In genomic region chr14:99125113-99125512, GRCh38 we compare ENCODE assay signal across 18 cellular contexts.
A peak's percentile ranks its signal among the peaks of the same experiment; 100 is the strongest.
DNase-seq lines count a peak whose midpoint lies in the region; ATAC-seq and TF ChIP-seq lines count a peak whose summit lies in the region.
"Had no signal": no experiment of that assay in that cellular context is flagged by ENCODE, and none has a peak within 500 bp of the region (broad histone marks: within the 10 kb centered on the region; RNA-seq: fewer than 3 reads in every experiment).

No MANE protein-coding gene starts in this region.

- H3K79me2 ChIP-seq in hepatocyte, result no peaks in the 10 kb centered on the region

- H3K9me2 ChIP-seq in hepatocyte (replicated peaks; ENCODE audit: insufficient read depth), result no peaks in the 10 kb centered on the region

- DNase-seq in CD8-positive, alpha-beta T cell, result peak in 1 of 7 experiments; percentile 7
- DNase-seq in activated T-helper 2 cell treated with anti-CD3 and anti-CD28 coated beads, Interferon-gamma antibody, Interleukin-2, Interleukin-4, amounts not matched to agents 10 μg/mL and 5 μg/mL and 100 μg/mL, durations not matched to agents 14 hours and 24 hours and 36 hours (ENCODE audit: low spot score), result peak; percentile 2
- DNase-seq in glutamatergic neuron (no peak), hepatocyte (ENCODE audit: low spot score) (no peak)
- peak in 1 of 2 donors; percentile 26 for DNase-seq in stimulated activated effector memory CD8-positive, alpha-beta T cell treated with anti-CD3 and anti-CD28 coated beads, Interleukin-12 subunit alpha, Interleukin-12 subunit beta, amount 100 ng/mL, for 72 hours (ENCODE audit: low spot score in 2 of 2)
- DNase-seq in activated naive CD8-positive, alpha-beta T cell treated with anti-CD3 and anti-CD28 coated beads, Interleukin-2, amount 50 U/mL, for 24 hours, result no peak
- DNase-seq: CD4-positive, alpha-beta memory T cell; EL; NCI-H1105; NCI-H2081; NCI-H510A; NCI-H748 treated with DMSO at 0.1 percent for 48 hours; OCI-M1; SHP77 had no signal

- H2AFZ ChIP-seq in hepatocyte, result no peak overlapping the region

- H3K27me3 ChIP-seq in CD8-positive, alpha-beta T cell (ENCODE audit: insufficient read depth, low read length), result no peaks in the 10 kb centered on the region
- no peaks in the 10 kb centered on the region for H3K27me3 ChIP-seq in hepatocyte
- H3K27me3 ChIP-seq: BLaER1 had no signal

- peaks cover 15% of the 10 kb centered on the region for H3K4me1 Mint-ChIP-seq in CD8-positive, alpha-beta T cell (ENCODE audit: low read depth)
- peaks cover 4% of the 10 kb centered on the region for H3K4me1 Mint-ChIP-seq in activated T-helper 2 cell treated with anti-CD3 and anti-CD28 coated beads, Interferon-gamma antibody, Interleukin-2, Interleukin-4, amounts not matched to agents 10 μg/mL and 5 μg/mL and 100 μg/mL, durations not matched to agents 14 hours and 24 hours and 36 hours (ENCODE audit: low read depth)
- H3K4me1 Mint-ChIP-seq in glutamatergic neuron (ENCODE audit: low read depth, unreplicated experiment), result no peaks in the 10 kb centered on the region
- H3K4me1 Mint-ChIP-seq in stimulated activated effector memory CD8-positive, alpha-beta T cell treated with anti-CD3 and anti-CD28 coated beads, Interleukin-12 subunit alpha, Interleukin-12 subunit beta, amount 100 ng/mL, for 72 hours, result peaks cover 27% of the 10 kb centered on the region
- H3K4me1 Mint-ChIP-seq in activated naive CD8-positive, alpha-beta T cell treated with anti-CD3 and anti-CD28 coated beads, Interleukin-2, amount 50 U/mL, for 24 hours, result peaks cover 7% of the 10 kb centered on the region

- no peak for TF ChIP-seq CTCF in CD8-positive, alpha-beta T cell (IDR thresholded peaks at IDR 0.05)
- TF ChIP-seq CTCF in glutamatergic neuron (IDR thresholded peaks at IDR 0.05; ENCODE audit: partially characterized antibody, unreplicated experiment) (no peak), hepatocyte (IDR thresholded peaks at IDR 0.05; ENCODE audit: poor library complexity) (no peak)

- H3K4me1 ChIP-seq in CD8-positive, alpha-beta T cell (ENCODE audit: insufficient read depth, low read length), result no peaks in the 10 kb centered on the region
- H3K4me1 ChIP-seq in hepatocyte (ENCODE audit: insufficient read depth), result no peaks in the 10 kb centered on the region

- peaks cover 2% of the 10 kb centered on the region for H3K36me3 Mint-ChIP-seq in CD8-positive, alpha-beta T cell
- no peaks in the 10 kb centered on the region for H3K36me3 Mint-ChIP-seq in activated T-helper 2 cell treated with anti-CD3 and anti-CD28 coated beads, Interferon-gamma antibody, Interleukin-2, Interleukin-4, amounts not matched to agents 10 μg/mL and 5 μg/mL and 100 μg/mL, durations not matched to agents 14 hours and 24 hours and 36 hours (ENCODE audit: low read depth)
- no peaks in the 10 kb centered on the region for H3K36me3 Mint-ChIP-seq in glutamatergic neuron (ENCODE audit: unreplicated experiment)
- H3K36me3 Mint-ChIP-seq in stimulated activated effector memory CD8-positive, alpha-beta T cell treated with anti-CD3 and anti-CD28 coated beads, Interleukin-12 subunit alpha, Interleukin-12 subunit beta, amount 100 ng/mL, for 72 hours, result no peaks in the 10 kb centered on the region
- no peaks in the 10 kb centered on the region for H3K36me3 Mint-ChIP-seq in activated naive CD8-positive, alpha-beta T cell treated with anti-CD3 and anti-CD28 coated beads, Interleukin-2, amount 50 U/mL, for 24 hours (ENCODE audit: low read depth)

- no peak overlapping the region for H3K27ac ChIP-seq in CD8-positive, alpha-beta T cell (ENCODE audit: low read depth, low read length)
- H3K27ac ChIP-seq in hepatocyte, result no peak overlapping the region
- H3K27ac ChIP-seq: A549, BLaER1 had no signal

- ATAC-seq in CD8-positive, alpha-beta T cell, result no peak
- ATAC-seq in stimulated activated effector memory CD8-positive, alpha-beta T cell treated with anti-CD3 and anti-CD28 coated beads, Interleukin-12 subunit alpha, Interleukin-12 subunit beta, amount 100 ng/mL, for 72 hours, result no peak
- no peak for ATAC-seq in activated naive CD8-positive, alpha-beta T cell treated with anti-CD3 and anti-CD28 coated beads, Interleukin-2, amount 50 U/mL, for 24 hours
- no peak for ATAC-seq in GM21717 (IDR thresholded peaks at IDR 0.05; ENCODE audit: unreplicated experiment)
- ATAC-seq: K562 had no signal

- H3K27me3 Mint-ChIP-seq in CD8-positive, alpha-beta T cell (ENCODE audit: low read depth), result no peaks in the 10 kb centered on the region
- no peaks in the 10 kb centered on the region for H3K27me3 Mint-ChIP-seq in activated T-helper 2 cell treated with anti-CD3 and anti-CD28 coated beads, Interferon-gamma antibody, Interleukin-2, Interleukin-4, amounts not matched to agents 10 μg/mL and 5 μg/mL and 100 μg/mL, durations not matched to agents 14 hours and 24 hours and 36 hours (ENCODE audit: low read depth)
- no peaks in the 10 kb centered on the region for H3K27me3 Mint-ChIP-seq in glutamatergic neuron (ENCODE audit: unreplicated experiment)
- H3K27me3 Mint-ChIP-seq in activated naive CD8-positive, alpha-beta T cell treated with anti-CD3 and anti-CD28 coated beads, Interleukin-2, amount 50 U/mL, for 24 hours, result no peaks in the 10 kb centered on the region
- H3K27me3 Mint-ChIP-seq: CD4-positive, alpha-beta memory T cell had no signal

- WGBS in hepatocyte (ENCODE audit: low lambda C conversion rate, missing lambda C conversion rate), result 91% methylated on average over 10 of the region's 10 CpGs

- no peak overlapping the region for H3K4me3 Mint-ChIP-seq in CD8-positive, alpha-beta T cell
- no peak overlapping the region for H3K4me3 Mint-ChIP-seq in activated T-helper 2 cell treated with anti-CD3 and anti-CD28 coated beads, Interferon-gamma antibody, Interleukin-2, Interleukin-4, amounts not matched to agents 10 μg/mL and 5 μg/mL and 100 μg/mL, durations not matched to agents 14 hours and 24 hours and 36 hours (ENCODE audit: low read depth)
- H3K4me3 Mint-ChIP-seq in glutamatergic neuron (ENCODE audit: unreplicated experiment), result no peak overlapping the region
- no peak overlapping the region for H3K4me3 Mint-ChIP-seq in stimulated activated effector memory CD8-positive, alpha-beta T cell treated with anti-CD3 and anti-CD28 coated beads, Interleukin-12 subunit alpha, Interleukin-12 subunit beta, amount 100 ng/mL, for 72 hours
- no peak overlapping the region for H3K4me3 Mint-ChIP-seq in activated naive CD8-positive, alpha-beta T cell treated with anti-CD3 and anti-CD28 coated beads, Interleukin-2, amount 50 U/mL, for 24 hours
- H3K4me3 Mint-ChIP-seq: CD4-positive, alpha-beta memory T cell had no signal

- intact Hi-C loops in CD8-positive, alpha-beta T cell (cut with DNase I, micrococcal nuclease), result no loop called here
- intact Hi-C loops in activated T-helper 2 cell treated with anti-CD3 and anti-CD28 coated beads, Interferon-gamma antibody, Interleukin-2, Interleukin-4, amounts not matched to agents 10 μg/mL and 5 μg/mL and 100 μg/mL, durations not matched to agents 14 hours and 24 hours and 36 hours (cut with micrococcal nuclease), result no loop called here

- no peaks in the 10 kb centered on the region for H3K36me3 ChIP-seq in CD8-positive, alpha-beta T cell (ENCODE audit: insufficient read depth, low read length)
- no peaks in the 10 kb centered on the region for H3K36me3 ChIP-seq in hepatocyte (replicated peaks; ENCODE audit: insufficient read depth, low read depth)
- H3K36me3 ChIP-seq: BLaER1 had no signal

- peak overlapping the region; percentile 22 for H3K27ac Mint-ChIP-seq in CD8-positive, alpha-beta T cell
- no peak overlapping the region for H3K27ac Mint-ChIP-seq in activated T-helper 2 cell treated with anti-CD3 and anti-CD28 coated beads, Interferon-gamma antibody, Interleukin-2, Interleukin-4, amounts not matched to agents 10 μg/mL and 5 μg/mL and 100 μg/mL, durations not matched to agents 14 hours and 24 hours and 36 hours
- peak overlapping the region; percentile 5 for H3K27ac Mint-ChIP-seq in glutamatergic neuron (ENCODE audit: unreplicated experiment)
- H3K27ac Mint-ChIP-seq in stimulated activated effector memory CD8-positive, alpha-beta T cell treated with anti-CD3 and anti-CD28 coated beads, Interleukin-12 subunit alpha, Interleukin-12 subunit beta, amount 100 ng/mL, for 72 hours, result peak overlapping the region; percentile 52
- no peak overlapping the region for H3K27ac Mint-ChIP-seq in activated naive CD8-positive, alpha-beta T cell treated with anti-CD3 and anti-CD28 coated beads, Interleukin-2, amount 50 U/mL, for 24 hours

- CTCF ChIA-PET in CD8-positive, alpha-beta T cell (lab: Charles Lee), result no interaction called here

- no peak overlapping the region for H3K4me3 ChIP-seq in CD8-positive, alpha-beta T cell (ENCODE audit: low read depth, low read length)
- no peak overlapping the region for H3K4me3 ChIP-seq in hepatocyte
- H3K4me3 ChIP-seq: A549, BLaER1, K562 had no signal

- H3K9me3 ChIP-seq in CD8-positive, alpha-beta T cell (ENCODE audit: low read length), result no peaks in the 10 kb centered on the region
- no peaks in the 10 kb centered on the region for H3K9me3 ChIP-seq in hepatocyte (ENCODE audit: low read depth)
- H3K9me3 ChIP-seq: A549, BLaER1 had no signal

- H3K9me3 Mint-ChIP-seq in CD8-positive, alpha-beta T cell, result no peaks in the 10 kb centered on the region
- no peaks in the 10 kb centered on the region for H3K9me3 Mint-ChIP-seq in activated T-helper 2 cell treated with anti-CD3 and anti-CD28 coated beads, Interferon-gamma antibody, Interleukin-2, Interleukin-4, amounts not matched to agents 10 μg/mL and 5 μg/mL and 100 μg/mL, durations not matched to agents 14 hours and 24 hours and 36 hours
- peaks cover 2% of the 10 kb centered on the region for H3K9me3 Mint-ChIP-seq in glutamatergic neuron (ENCODE audit: unreplicated experiment)
- no peaks in the 10 kb centered on the region for H3K9me3 Mint-ChIP-seq in stimulated activated effector memory CD8-positive, alpha-beta T cell treated with anti-CD3 and anti-CD28 coated beads, Interleukin-12 subunit alpha, Interleukin-12 subunit beta, amount 100 ng/mL, for 72 hours
- H3K9me3 Mint-ChIP-seq in activated naive CD8-positive, alpha-beta T cell treated with anti-CD3 and anti-CD28 coated beads, Interleukin-2, amount 50 U/mL, for 24 hours, result no peaks in the 10 kb centered on the region
- H3K9me3 Mint-ChIP-seq: CD4-positive, alpha-beta memory T cell had no signal

- POLR2A ChIA-PET in CD8-positive, alpha-beta T cell (lab: Charles Lee), result no interaction called here

- H4K20me1 ChIP-seq in hepatocyte (ENCODE audit: insufficient read depth, poor library complexity, severe bottlenecking), result no peaks in the 10 kb centered on the region
- H4K20me1 ChIP-seq: BLaER1 had no signal

- no peak overlapping the region for H3K4me2 ChIP-seq in hepatocyte
- H3K4me2 ChIP-seq: BLaER1 had no signal

Comparison
In these comparisons a context has a peak if more than half of its experiments do, and no peak if none do; other contexts are left out.
1. H3K27ac Mint-ChIP-seq: peak in CD8-positive, alpha-beta T cell (single experiment), glutamatergic neuron (single experiment) and stimulated activated effector memory CD8-positive, alpha-beta T cell treated with anti-CD3 and anti-CD28 coated beads, Interleukin-12 subunit alpha, Interleukin-12 subunit beta, amount 100 ng/mL, for 72 hours (single experiment); none in activated T-helper 2 cell treated with anti-CD3 and anti-CD28 coated beads, Interferon-gamma antibody, Interleukin-2, Interleukin-4, amounts not matched to agents 10 μg/mL and 5 μg/mL and 100 μg/mL, durations not matched to agents 14 hours and 24 hours and 36 hours (single experiment) and activated naive CD8-positive, alpha-beta T cell treated with anti-CD3 and anti-CD28 coated beads, Interleukin-2, amount 50 U/mL, for 24 hours (single experiment).